In genomic region chr3:127308821-127309220, GRCh38 we compare ENCODE assay signal across 2 cellular contexts.
DNase-seq lines count a peak whose midpoint lies in the region; ATAC-seq and TF ChIP-seq lines count a peak whose summit lies in the region.
"Not testable (repeated sequence)": the region's sequence is repeated elsewhere in the genome, so short reads cannot be mapped to it uniquely, and the experiment has no call there.

No MANE protein-coding gene starts in this region.

- peaks cover 24% of the 10 kb centered on the region for H3K27me3 Mint-ChIP-seq in dendritic cell treated with granulocyte-macrophage colony-stimulating factor and Interleukin-4, amounts not matched to agents 40 ng/mL and 50 ng/mL, for 4 days

- not testable (repeated sequence) for H3K27ac ChIP-seq in RWPE2 (ENCODE audit: poor library complexity, severe bottlenecking)

- peaks cover 41% of the 10 kb centered on the region for H3K4me1 Mint-ChIP-seq in dendritic cell treated with granulocyte-macrophage colony-stimulating factor and Interleukin-4, amounts not matched to agents 40 ng/mL and 50 ng/mL, for 4 days (ENCODE audit: low read depth)

- TF ChIP-seq CTCF in RWPE2 (IDR thresholded peaks at IDR 0.05; ENCODE audit: poor library complexity, severe bottlenecking) = not testable (repeated sequence)

- H3K27me3 ChIP-seq in RWPE2 (ENCODE audit: insufficient read depth, poor library complexity, severe bottlenecking) = not testable (repeated sequence)

- not testable (repeated sequence) for ATAC-seq in RWPE2 (ENCODE audit: low read depth)

- not testable (repeated sequence) for H3K9me3 Mint-ChIP-seq in dendritic cell treated with granulocyte-macrophage colony-stimulating factor and Interleukin-4, amounts not matched to agents 40 ng/mL and 50 ng/mL, for 4 days

- peak overlapping the region; percentile 84 for H3K27ac Mint-ChIP-seq in dendritic cell treated with granulocyte-macrophage colony-stimulating factor and Interleukin-4, amounts not matched to agents 40 ng/mL and 50 ng/mL, for 4 days

- intact Hi-C loops in dendritic cell treated with granulocyte-macrophage colony-stimulating factor and Interleukin-4, amounts not matched to agents 40 ng/mL and 50 ng/mL, for 4 days (cut with micrococcal nuclease) = not testable (repeated sequence)

- not testable (repeated sequence) for H3K9me3 ChIP-seq in RWPE2 (ENCODE audit: severe bottlenecking)

- not testable (repeated sequence) for H3K4me1 ChIP-seq in RWPE2 (ENCODE audit: insufficient read depth, poor library complexity, severe bottlenecking)

- not testable (repeated sequence) for H3K36me3 ChIP-seq in RWPE2 (ENCODE audit: low read depth)

- H3K4me3 Mint-ChIP-seq in dendritic cell treated with granulocyte-macrophage colony-stimulating factor and Interleukin-4, amounts not matched to agents 40 ng/mL and 50 ng/mL, for 4 days = not testable (repeated sequence)

- not testable (repeated sequence) for H3K36me3 Mint-ChIP-seq in dendritic cell treated with granulocyte-macrophage colony-stimulating factor and Interleukin-4, amounts not matched to agents 40 ng/mL and 50 ng/mL, for 4 days (ENCODE audit: low read depth)

- DNase-seq in RWPE2 (ENCODE audit: low spot score) = peak; percentile 9

- not testable (repeated sequence) for H3K4me3 ChIP-seq in RWPE2 (ENCODE audit: severe bottlenecking)
